Comparison of ENCODE assay signal across 10 cellular contexts in the genomic region with DNA sequence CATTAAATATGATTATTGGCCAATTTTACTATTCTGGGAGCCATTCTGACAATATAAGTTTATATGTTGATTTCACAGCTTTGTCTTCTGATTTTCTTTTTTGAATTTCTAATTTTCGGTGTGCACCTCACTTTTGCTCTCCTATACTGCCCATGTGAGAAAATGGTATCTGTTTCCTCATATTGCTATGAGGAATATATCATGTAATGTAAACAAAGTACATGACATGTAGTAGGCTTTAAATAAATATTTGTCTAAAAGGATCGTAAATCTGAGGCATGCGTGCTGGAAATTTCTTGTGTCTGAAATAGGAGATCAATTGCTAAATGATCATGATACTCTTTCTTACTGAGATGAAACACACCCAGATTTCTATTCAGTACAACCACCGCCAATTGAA.
DNase-seq lines count a peak whose midpoint lies in the region; ATAC-seq lines count a peak whose summit lies in the region.
"Had no signal": no experiment of that assay in that cellular context is flagged by ENCODE, and none has a peak within 500 bp of the region (broad histone marks: within the 10 kb centered on the region; RNA-seq: fewer than 3 reads in every experiment).

No MANE protein-coding gene starts in this region.

- WGBS in right cardiac atrium = 95% methylated on average over 4 of the region's 4 CpGs

- H3K4me1 ChIP-seq in right cardiac atrium (ENCODE audit: control insufficient read depth, insufficient read depth, low read length) = no peaks in the 10 kb centered on the region

- H3K9me3 ChIP-seq in right cardiac atrium (ENCODE audit: control insufficient read depth, low read length) = no peaks in the 10 kb centered on the region

- H3K4me3 ChIP-seq in right cardiac atrium (ENCODE audit: low read length) = no peak overlapping the region

- no peak overlapping the region for H3K27ac ChIP-seq in right cardiac atrium (ENCODE audit: low read length)

- intact Hi-C loops in right cardiac atrium (cut with DNase I) = no loop called here

- ATAC-seq in right cardiac atrium = no peak

- H3K27me3 ChIP-seq in right cardiac atrium (ENCODE audit: control insufficient read depth, insufficient read depth) = no peaks in the 10 kb centered on the region

- DNase-seq in NCI-H2029 (lab: John Stamatoyannopoulos, UW) (peak; percentile 0), NCI-H2029 treated with DMSO at 0.1 percent for 48 hours (lab: John Stamatoyannopoulos, UW) (no peak), NCI-H526 (lab: John Stamatoyannopoulos, UW) (peak; percentile 41 to 43), SHP77 (lab: John Stamatoyannopoulos, UW) (peak; percentile 30 to 65), right cardiac atrium (no peak), inferior parietal cortex (ENCODE audit: extremely low spot score) (no peak), HUDEP-2 (lab: John Stamatoyannopoulos, UW; ENCODE audit: unreplicated experiment in 76 of 76) (no peak)
- DNase-seq: C1 segment of cervical spinal cord; CD4-positive, alpha-beta memory T cell; HCEC 1CT had no signal

Comparison
In these comparisons a context has a peak if more than half of its experiments do, and no peak if none do; other contexts are left out.
1. DNase-seq: peak in NCI-H2029 (single experiment), NCI-H526 (2 of 2) and SHP77 (2 of 2); none in NCI-H2029 treated with DMSO at 0.1 percent for 48 hours (single experiment), right cardiac atrium (0 of 3), inferior parietal cortex (single experiment) and HUDEP-2 (0 of 76).